In the genomic region with DNA sequence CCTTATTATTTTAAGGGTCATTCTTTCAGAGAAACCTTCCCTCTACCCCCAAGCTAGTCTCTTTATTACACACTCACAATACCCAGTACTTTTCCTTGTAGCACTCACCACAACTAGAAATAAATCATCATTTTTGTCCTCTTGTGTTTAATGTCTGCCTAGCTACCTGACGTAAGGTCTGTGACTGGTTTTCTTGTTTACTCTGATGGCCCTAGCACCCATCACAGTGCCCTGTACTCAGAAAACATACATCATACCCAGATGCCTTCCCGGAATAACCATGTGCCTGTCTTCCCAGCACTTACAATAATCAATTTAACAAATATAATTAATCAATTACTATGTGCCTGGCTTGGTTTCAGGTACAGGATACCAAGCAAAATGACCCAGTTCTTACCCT, we compare ENCODE assay signal across 9 cellular contexts. TPM values are rescaled to one million over a fixed set of nuclear protein-coding genes. Genes with fewer than 3 reads are reported as not detected.
DNase-seq lines count a peak whose midpoint lies in the region; ATAC-seq and TF ChIP-seq lines count a peak whose summit lies in the region.
"Had no signal": no experiment of that assay in that cellular context is flagged by ENCODE, and none has a peak within 500 bp of the region (broad histone marks: within the 10 kb centered on the region; RNA-seq: fewer than 3 reads in every experiment).

No MANE protein-coding gene starts in this region.

- CTCF ChIA-PET in activated CD4-positive, alpha-beta T cell treated with anti-CD3 and anti-CD28 coated beads, Interleukin-2, amount 10 ng/mL, durations not matched to agents 7 days and 5 days (lab: Charles Lee), result interaction anchor here (0.6 to 2.4 kb wide), 9 partner anchors 11 to 309 kb away, joined by 3 to 10 read pairs (median 4); partner anchors contain the start of genes DHX16 and FLOT1
- CTCF ChIA-PET in activated CD8-positive, alpha-beta T cell treated with anti-CD3 and anti-CD28 coated beads for 36 hours (lab: Charles Lee), result interaction anchor here (1.0 to 1.8 kb wide), 6 partner anchors 9 to 62 kb away, joined by 3 to 8 read pairs (median 3); no protein-coding TSS in a partner anchor

- ATAC-seq in activated CD8-positive, alpha-beta T cell treated with anti-CD3 and anti-CD28 coated beads for 36 hours, result peak; percentile 32
- ATAC-seq in stimulated activated memory B cell treated with anti-CD40 and anti-IgM and Interleukin-4, amounts not matched to agents 10 μg/mL and 1 μg/mL and 100 μg/mL, for 72 hours, result no peak
- no peak for ATAC-seq in HG02610 (IDR thresholded peaks at IDR 0.05; ENCODE audit: unreplicated experiment)
- ATAC-seq in GM18520 (IDR thresholded peaks at IDR 0.05; ENCODE audit: unreplicated experiment), result no peak

- POLR2A ChIA-PET in activated CD4-positive, alpha-beta T cell treated with anti-CD3 and anti-CD28 coated beads, Interleukin-2, amount 10 ng/mL, durations not matched to agents 7 days and 5 days (lab: Charles Lee), result no interaction called here
- POLR2A ChIA-PET in activated CD8-positive, alpha-beta T cell treated with anti-CD3 and anti-CD28 coated beads for 36 hours (lab: Charles Lee), result interaction anchor here (0.6 to 11.6 kb wide), 10 partner anchors 9 to 497 kb away, joined by 3 to 198 read pairs (median 10); partner anchors contain the start of genes FLOT1 and IER3

- no peak for DNase-seq in activated CD4-positive, alpha-beta T cell treated with anti-CD3 and anti-CD28 coated beads, Interleukin-2, amount 10 ng/mL, durations not matched to agents 7 days and 5 days
- no peak for DNase-seq in activated CD4-positive, alpha-beta T cell treated with anti-CD3 and anti-CD28 coated beads for 48 hours
- no peak for DNase-seq in activated CD8-positive, alpha-beta T cell treated with anti-CD3 and anti-CD28 coated beads for 36 hours
- peak; percentile 65 for DNase-seq in fibroblast of villous mesenchyme (ENCODE audit: low read depth)
- no peak for DNase-seq in G401 (ENCODE audit: low spot score)
- DNase-seq: NCI-H2107 had no signal

- H3K4me1 Mint-ChIP-seq in activated CD4-positive, alpha-beta T cell treated with anti-CD3 and anti-CD28 coated beads, Interleukin-2, amount 10 ng/mL, durations not matched to agents 7 days and 5 days, result peaks cover 75% of the 10 kb centered on the region
- peaks cover 77% of the 10 kb centered on the region for H3K4me1 Mint-ChIP-seq in activated CD8-positive, alpha-beta T cell treated with anti-CD3 and anti-CD28 coated beads for 36 hours (ENCODE audit: low read depth)
- H3K4me1 Mint-ChIP-seq in stimulated activated memory B cell treated with anti-CD40 and anti-IgM and Interleukin-4, amounts not matched to agents 10 μg/mL and 1 μg/mL and 100 μg/mL, for 72 hours, result peaks cover 40% of the 10 kb centered on the region

- H3K4me3 ChIP-seq in fibroblast of villous mesenchyme (ENCODE audit: low read depth, low read length), result no peak overlapping the region

- in situ Hi-C loops in G401 (cut with HindIII; ENCODE audit: low sequenced_read_pairs), result no loop called here

- TF ChIP-seq CTCF in activated CD8-positive, alpha-beta T cell treated with anti-CD3 and anti-CD28 coated beads for 36 hours (IDR thresholded peaks at IDR 0.05), result no peak
- TF ChIP-seq CTCF in fibroblast of villous mesenchyme (IDR thresholded peaks at IDR 0.05; ENCODE audit: insufficient read depth, low read depth, low read length), result no peak

- no peak overlapping the region for H3K4me3 Mint-ChIP-seq in activated CD4-positive, alpha-beta T cell treated with anti-CD3 and anti-CD28 coated beads, Interleukin-2, amount 10 ng/mL, durations not matched to agents 7 days and 5 days
- H3K4me3 Mint-ChIP-seq in activated CD8-positive, alpha-beta T cell treated with anti-CD3 and anti-CD28 coated beads for 36 hours, result peak overlapping the region; percentile 75
- H3K4me3 Mint-ChIP-seq in stimulated activated memory B cell treated with anti-CD40 and anti-IgM and Interleukin-4, amounts not matched to agents 10 μg/mL and 1 μg/mL and 100 μg/mL, for 72 hours, result no peak overlapping the region

- H3K27me3 Mint-ChIP-seq in activated CD4-positive, alpha-beta T cell treated with anti-CD3 and anti-CD28 coated beads, Interleukin-2, amount 10 ng/mL, durations not matched to agents 7 days and 5 days, result no peaks in the 10 kb centered on the region
- H3K27me3 Mint-ChIP-seq in activated CD8-positive, alpha-beta T cell treated with anti-CD3 and anti-CD28 coated beads for 36 hours, result no peaks in the 10 kb centered on the region
- peaks cover 8% of the 10 kb centered on the region for H3K27me3 Mint-ChIP-seq in stimulated activated memory B cell treated with anti-CD40 and anti-IgM and Interleukin-4, amounts not matched to agents 10 μg/mL and 1 μg/mL and 100 μg/mL, for 72 hours

- peak overlapping the region; percentile 76 for H3K27ac Mint-ChIP-seq in activated CD4-positive, alpha-beta T cell treated with anti-CD3 and anti-CD28 coated beads, Interleukin-2, amount 10 ng/mL, durations not matched to agents 7 days and 5 days
- peak overlapping the region; percentile 99 for H3K27ac Mint-ChIP-seq in activated CD8-positive, alpha-beta T cell treated with anti-CD3 and anti-CD28 coated beads for 36 hours
- H3K27ac Mint-ChIP-seq in stimulated activated memory B cell treated with anti-CD40 and anti-IgM and Interleukin-4, amounts not matched to agents 10 μg/mL and 1 μg/mL and 100 μg/mL, for 72 hours, result peak overlapping the region; percentile 38

- intact Hi-C loops in activated CD8-positive, alpha-beta T cell treated with anti-CD3 and anti-CD28 coated beads for 36 hours (cut with micrococcal nuclease), result no loop called here

- peaks cover 3% of the 10 kb centered on the region for H3K36me3 Mint-ChIP-seq in activated CD4-positive, alpha-beta T cell treated with anti-CD3 and anti-CD28 coated beads, Interleukin-2, amount 10 ng/mL, durations not matched to agents 7 days and 5 days (ENCODE audit: low read depth)
- peaks cover 15% of the 10 kb centered on the region for H3K36me3 Mint-ChIP-seq in activated CD8-positive, alpha-beta T cell treated with anti-CD3 and anti-CD28 coated beads for 36 hours (ENCODE audit: low read depth)
- H3K36me3 Mint-ChIP-seq in stimulated activated memory B cell treated with anti-CD40 and anti-IgM and Interleukin-4, amounts not matched to agents 10 μg/mL and 1 μg/mL and 100 μg/mL, for 72 hours, result no peaks in the 10 kb centered on the region

- peaks cover under 1% of the 10 kb centered on the region for H3K9me3 Mint-ChIP-seq in activated CD4-positive, alpha-beta T cell treated with anti-CD3 and anti-CD28 coated beads, Interleukin-2, amount 10 ng/mL, durations not matched to agents 7 days and 5 days
- peaks cover 3% of the 10 kb centered on the region for H3K9me3 Mint-ChIP-seq in activated CD8-positive, alpha-beta T cell treated with anti-CD3 and anti-CD28 coated beads for 36 hours
- no peaks in the 10 kb centered on the region for H3K9me3 Mint-ChIP-seq in stimulated activated memory B cell treated with anti-CD40 and anti-IgM and Interleukin-4, amounts not matched to agents 10 μg/mL and 1 μg/mL and 100 μg/mL, for 72 hours

RNA-seq across cellular contexts. Expression of gene IER3, which starts 25.8 kb away (rescaled TPM):
- 10 to 100 TPM; 30.5 to 34.9 TPM for total RNA-seq in activated CD4-positive, alpha-beta T cell treated with anti-CD3 and anti-CD28 coated beads, Interleukin-2, amount 10 ng/mL, durations not matched to agents 7 days and 5 days
- 100 to 1,000 TPM; 375 to 386 TPM for total RNA-seq in activated CD8-positive, alpha-beta T cell treated with anti-CD3 and anti-CD28 coated beads for 36 hours
- 132 and 187 TPM in 2 replicates for total RNA-seq in fibroblast of villous mesenchyme
- total RNA-seq in G401 (2014; rRNA removed; shearing (Covaris generic)), result 257 and 297 TPM in 2 replicates

RNA-seq across cellular contexts. Expression of gene FLOT1, which starts 27.7 kb away (rescaled TPM):
- total RNA-seq in activated CD4-positive, alpha-beta T cell treated with anti-CD3 and anti-CD28 coated beads, Interleukin-2, amount 10 ng/mL, durations not matched to agents 7 days and 5 days, result 100 to 1,000 TPM; 199 to 213 TPM
- total RNA-seq in activated CD8-positive, alpha-beta T cell treated with anti-CD3 and anti-CD28 coated beads for 36 hours, result 100 to 1,000 TPM; 135 TPM
- 107 and 119 TPM in 2 replicates for total RNA-seq in fibroblast of villous mesenchyme
- 170 and 172 TPM in 2 replicates for total RNA-seq in G401 (2014; rRNA removed; shearing (Covaris generic))

RNA-seq across cellular contexts. Expression of gene TUBB, which starts 50.0 kb away (rescaled TPM):
- total RNA-seq in activated CD4-positive, alpha-beta T cell treated with anti-CD3 and anti-CD28 coated beads, Interleukin-2, amount 10 ng/mL, durations not matched to agents 7 days and 5 days, result 1,000 to 10,000 TPM; 1,494 to 1,661 TPM
- total RNA-seq in activated CD8-positive, alpha-beta T cell treated with anti-CD3 and anti-CD28 coated beads for 36 hours, result 1,000 to 10,000 TPM; 1,556 to 1,579 TPM
- 590 and 713 TPM in 2 replicates for total RNA-seq in fibroblast of villous mesenchyme
- 456 and 575 TPM in 2 replicates for total RNA-seq in G401 (2014; rRNA removed; shearing (Covaris generic))

RNA-seq across cellular contexts. Expression of gene MDC1, which starts 53.1 kb away (rescaled TPM):
- total RNA-seq in activated CD4-positive, alpha-beta T cell treated with anti-CD3 and anti-CD28 coated beads, Interleukin-2, amount 10 ng/mL, durations not matched to agents 7 days and 5 days, result 10 to 100 TPM; 46.8 to 53.2 TPM
- 10 to 100 TPM; 80.4 to 90.7 TPM for total RNA-seq in activated CD8-positive, alpha-beta T cell treated with anti-CD3 and anti-CD28 coated beads for 36 hours
- 3.2 and 4.7 TPM in 2 replicates for total RNA-seq in fibroblast of villous mesenchyme
- total RNA-seq in G401 (2014; rRNA removed; shearing (Covaris generic)), result 2.5 and 14.3 TPM in 2 replicates

Comparison
In these comparisons a context has a peak if more than half of its experiments do, and no peak if none do; other contexts are left out.
1. H3K27ac Mint-ChIP-seq: peak in every context shown above with its lines; median percentile 99 in activated CD8-positive, alpha-beta T cell treated with anti-CD3 and anti-CD28 coated beads for 36 hours; 76 in activated CD4-positive, alpha-beta T cell treated with anti-CD3 and anti-CD28 coated beads, Interleukin-2, amount 10 ng/mL, durations not matched to agents 7 days and 5 days; 38 in stimulated activated memory B cell treated with anti-CD40 and anti-IgM and Interleukin-4, amounts not matched to agents 10 μg/mL and 1 μg/mL and 100 μg/mL, for 72 hours.